ENCODE assay signal across 9 cellular contexts in genomic region chr2:164717000-164717597, GRCh38.
DNase-seq lines count a peak whose midpoint lies in the region; ATAC-seq and TF ChIP-seq lines count a peak whose summit lies in the region.
"Had no signal": no experiment of that assay in that cellular context is flagged by ENCODE, and none has a peak within 500 bp of the region (broad histone marks: within the 10 kb centered on the region; RNA-seq: fewer than 3 reads in every experiment).

No MANE protein-coding gene starts in this region.

- no peaks in the 10 kb centered on the region for H3K36me3 Mint-ChIP-seq in neural crest cell (ENCODE audit: low read depth)
- H3K36me3 Mint-ChIP-seq: activated naive CD8-positive, alpha-beta T cell had no signal

- no peaks in the 10 kb centered on the region for H3K27me3 Mint-ChIP-seq in neural crest cell (ENCODE audit: low read depth)
- H3K27me3 Mint-ChIP-seq: activated naive CD8-positive, alpha-beta T cell had no signal

- H3K27ac Mint-ChIP-seq in neural crest cell (ENCODE audit: unreplicated experiment): no peak overlapping the region
- H3K27ac Mint-ChIP-seq: activated naive CD8-positive, alpha-beta T cell had no signal

- H3K4me3 Mint-ChIP-seq in neural crest cell: no peak overlapping the region
- H3K4me3 Mint-ChIP-seq: activated naive CD8-positive, alpha-beta T cell had no signal

- H3K4me3 ChIP-seq in cardiac fibroblast (replicated peaks in 1 of 2; ENCODE audit: low read depth in 2 of 2, low read length in 2 of 2): no peak overlapping the region

- TF ChIP-seq CTCF in cardiac fibroblast (IDR thresholded peaks at IDR 0.05; ENCODE audit: low read depth, low read length) (peak; percentile 36), neural crest cell (conservative IDR thresholded peaks at IDR 0.05) (peak; percentile 86)

- H3K9me3 Mint-ChIP-seq in neural crest cell: no peaks in the 10 kb centered on the region

- ATAC-seq in GM19452 (IDR thresholded peaks at IDR 0.05; ENCODE audit: unreplicated experiment): no peak
- no peak for ATAC-seq in GM18517 (IDR thresholded peaks at IDR 0.05; ENCODE audit: unreplicated experiment)
- no peak for ATAC-seq in HG03095 (IDR thresholded peaks at IDR 0.05; ENCODE audit: unreplicated experiment)

- peaks cover 34% of the 10 kb centered on the region for H3K4me1 Mint-ChIP-seq in neural crest cell

- peak; percentile 51 for DNase-seq in EH (ENCODE audit: low read depth)
- peak; percentile 20 for DNase-seq in LoVo (ENCODE audit: low spot score)
- DNase-seq in cardiac fibroblast (ENCODE audit: low read depth in 2 of 2): peak; percentile 60 to 72
- DNase-seq in neural crest cell (ENCODE audit: low read depth, low spot score): no peak
- no peak for DNase-seq in HK-2 (ENCODE audit: unreplicated experiment)

Comparison
In these comparisons a context has a peak if more than half of its experiments do, and no peak if none do; other contexts are left out.
1. DNase-seq: peak in EH (single experiment), LoVo (single experiment) and cardiac fibroblast (2 of 2); none in neural crest cell (single experiment) and HK-2 (single experiment).